Comparison of ENCODE assay signal across 3 cellular contexts in genomic region chr11:85680897-85681296, GRCh38.
TF ChIP-seq lines count a peak whose summit lies in the region.

No MANE protein-coding gene starts in this region.

TF ChIP-seq in SK-N-SH, 30 proteins besides CTCF, POLR2A, EP300 and RAD21:
- TF ChIP-seq USF1 (IDR thresholded peaks at IDR 0.05; ENCODE audit: borderline replicate concordance, low read depth) (no peak), NFIC (IDR thresholded peaks at IDR 0.05; ENCODE audit: borderline replicate concordance) (no peak), MXI1 (IDR thresholded peaks at IDR 0.05; ENCODE audit: low read depth, low read length) (no peak), YY1 (IDR thresholded peaks at IDR 0.05; ENCODE audit: low read depth) (no peak), SMC3 (IDR thresholded peaks at IDR 0.05; ENCODE audit: low read depth, low read length) (no peak), MEF2A (IDR thresholded peaks at IDR 0.05; ENCODE audit: borderline replicate concordance, low read depth) (no peak), RCOR1 (IDR thresholded peaks at IDR 0.05; ENCODE audit: low read length) (no peak)
- TF ChIP-seq, protein P1, sequence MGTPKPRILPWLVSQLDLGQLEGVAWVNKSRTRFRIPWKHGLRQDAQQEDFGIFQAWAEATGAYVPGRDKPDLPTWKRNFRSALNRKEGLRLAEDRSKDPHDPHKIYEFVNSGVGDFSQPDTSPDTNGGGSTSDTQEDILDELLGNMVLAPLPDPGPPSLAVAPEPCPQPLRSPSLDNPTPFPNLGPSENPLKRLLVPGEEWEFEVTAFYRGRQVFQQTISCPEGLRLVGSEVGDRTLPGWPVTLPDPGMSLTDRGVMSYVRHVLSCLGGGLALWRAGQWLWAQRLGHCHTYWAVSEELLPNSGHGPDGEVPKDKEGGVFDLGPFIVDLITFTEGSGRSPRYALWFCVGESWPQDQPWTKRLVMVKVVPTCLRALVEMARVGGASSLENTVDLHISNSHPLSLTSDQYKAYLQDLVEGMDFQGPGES (IDR thresholded peaks at IDR 0.05; ENCODE audit: low read depth, low read length): no peak
- TF ChIP-seq, protein P2, sequence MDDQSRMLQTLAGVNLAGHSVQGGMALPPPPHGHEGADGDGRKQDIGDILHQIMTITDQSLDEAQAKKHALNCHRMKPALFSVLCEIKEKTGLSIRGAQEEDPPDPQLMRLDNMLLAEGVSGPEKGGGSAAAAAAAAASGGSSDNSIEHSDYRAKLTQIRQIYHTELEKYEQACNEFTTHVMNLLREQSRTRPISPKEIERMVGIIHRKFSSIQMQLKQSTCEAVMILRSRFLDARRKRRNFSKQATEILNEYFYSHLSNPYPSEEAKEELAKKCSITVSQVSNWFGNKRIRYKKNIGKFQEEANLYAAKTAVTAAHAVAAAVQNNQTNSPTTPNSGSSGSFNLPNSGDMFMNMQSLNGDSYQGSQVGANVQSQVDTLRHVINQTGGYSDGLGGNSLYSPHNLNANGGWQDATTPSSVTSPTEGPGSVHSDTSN (IDR thresholded peaks at IDR 0.05): no peak

TF ChIP-seq in SK-N-SH treated with all-trans-retinoic acid at 6 μM for 48 hours, 23 proteins besides CTCF, POLR2A, EP300 and RAD21:
- TF ChIP-seq BACH2 (CRISPR knock-in tag; IDR thresholded peaks at IDR 0.05; ENCODE audit: borderline replicate concordance): no peak
- TF ChIP-seq ISL1 (CRISPR knock-in tag; IDR thresholded peaks at IDR 0.05): no peak
- TF ChIP-seq ZNF70 (CRISPR knock-in tag; IDR thresholded peaks at IDR 0.05): no peak
- no peak for TF ChIP-seq GLIS3 (CRISPR knock-in tag; IDR thresholded peaks at IDR 0.05)
- TF ChIP-seq ARNTL (CRISPR knock-in tag; IDR thresholded peaks at IDR 0.05; ENCODE audit: borderline replicate concordance, low read depth): no peak
- no peak for TF ChIP-seq ZNF565 (CRISPR knock-in tag; conservative IDR thresholded peaks at IDR 0.05; ENCODE audit: low read depth)
- no peak for TF ChIP-seq ZFP3 (CRISPR knock-in tag; IDR thresholded peaks at IDR 0.05)
- TF ChIP-seq ESRRG (CRISPR knock-in tag; IDR thresholded peaks at IDR 0.05): no peak
- TF ChIP-seq CSRNP3 (CRISPR knock-in tag; IDR thresholded peaks at IDR 0.05): no peak
- TF ChIP-seq RARB (CRISPR knock-in tag; IDR thresholded peaks at IDR 0.05): no peak
- no peak for TF ChIP-seq CSDC2 (CRISPR knock-in tag; IDR thresholded peaks at IDR 0.05)
- TF ChIP-seq PATZ1 (CRISPR knock-in tag; IDR thresholded peaks at IDR 0.05; ENCODE audit: borderline replicate concordance): no peak
- no peak for TF ChIP-seq TOX (CRISPR knock-in tag; IDR thresholded peaks at IDR 0.05; ENCODE audit: borderline replicate concordance)
- TF ChIP-seq SNAI2 (CRISPR knock-in tag; IDR thresholded peaks at IDR 0.05): no peak
- no peak for TF ChIP-seq TSHZ2 (CRISPR knock-in tag; IDR thresholded peaks at IDR 0.05)
- TF ChIP-seq POU6F1 (CRISPR knock-in tag; IDR thresholded peaks at IDR 0.05; ENCODE audit: borderline replicate concordance, low read depth): no peak

TF ChIP-seq in GM12878, 131 proteins besides CTCF, POLR2A, EP300 and RAD21:
- TF ChIP-seq POU2F2 (IDR thresholded peaks at IDR 0.05; ENCODE audit: borderline replicate concordance, low read depth, low read length) (peak; percentile 56; the same call in 1 of the 3 replicates), STAT1 (conservative IDR thresholded peaks at IDR 0.05) (no peak), IRF4 (IDR thresholded peaks at IDR 0.05; ENCODE audit: low read depth, low read length) (no peak), ZNF217 (IDR thresholded peaks at IDR 0.05) (no peak), ASH2L (IDR thresholded peaks at IDR 0.05; ENCODE audit: borderline replicate concordance, low read depth) (no peak), LARP7 (IDR thresholded peaks at IDR 0.05) (no peak)
